ENCODE assay signal across 8 cellular contexts in genomic region chr19:20999731-21000352, GRCh38. TPM values are rescaled to one million over a fixed set of nuclear protein-coding genes. Genes with fewer than 3 reads are reported as not detected.
DNase-seq lines count a peak whose midpoint lies in the region; ATAC-seq, FAIRE-seq and TF ChIP-seq lines count a peak whose summit lies in the region.

No MANE protein-coding gene starts in this region.

- 10% methylated on average over 28 of the region's 29 CpGs for WGBS in GM12878 (ENCODE audit: insufficient coverage, insufficient replicate concordance, low lambda C conversion rate, missing lambda C conversion rate)

- H3K79me2 ChIP-seq in GM12878 (ENCODE audit: control insufficient read depth, insufficient read depth, low read length): no peaks in the 10 kb centered on the region

- H3K27ac ChIP-seq in GM12878 (ENCODE audit: control insufficient read depth, insufficient read depth): no peak overlapping the region

- H3K4me1 ChIP-seq in GM12878 (ENCODE audit: control insufficient read depth, insufficient read depth, low read length): no peaks in the 10 kb centered on the region

- POLR2A ChIA-PET in GM12878 (lab: Charles Lee): interaction anchor here (0.5 to 1.2 kb wide), 3 partner anchors 21 to 1483 kb away, joined by 3 read pairs; partner anchors contain the start of gene ZNF430

- H3K27me3 Mint-ChIP-seq in T-helper 2 cell treated with Interferon-gamma antibody and Interleukin-4, amounts not matched to agents 5 μg/mL and 100 μg/mL, for 36 hours (ENCODE audit: low read depth): no peaks in the 10 kb centered on the region

- no peak for TF ChIP-seq CTCF in GM12878 (IDR thresholded peaks at IDR 0.05 in 2 of 3, conservative IDR thresholded peaks at IDR 0.05 in 1 of 3; ENCODE audit: control insufficient read depth in 2 of 3, extremely low read depth in 1 of 3, insufficient read depth in 1 of 3, low read depth in 3 of 3, low read length in 3 of 3)

- H3K36me3 Mint-ChIP-seq in T-helper 2 cell treated with Interferon-gamma antibody and Interleukin-4, amounts not matched to agents 5 μg/mL and 100 μg/mL, for 36 hours (ENCODE audit: low read depth): peaks cover 6% of the 10 kb centered on the region

- TF ChIP-seq RAD21 in GM12878 (IDR thresholded peaks at IDR 0.05; ENCODE audit: insufficient read depth, low read depth, low read length): no peak

- no peaks in the 10 kb centered on the region for H3K36me3 ChIP-seq in MG63
- no peaks in the 10 kb centered on the region for H3K36me3 ChIP-seq in GM12878 (ENCODE audit: control insufficient read depth in 2 of 2, insufficient read depth in 2 of 2, low read length in 1 of 2)

- BruUV-seq in GM12878 (replicated peaks; lab: Mats Ljungman, UMichigan): TSS peak; percentile 93

- in situ Hi-C loops in GM12878 (cut with MboI): no loop called here

- H2AFZ ChIP-seq in GM12878 (ENCODE audit: control insufficient read depth, low read depth, low read length): peak overlapping the region; percentile 65

- FAIRE-seq in GM12878 (lab: Jason Lieb, UNC): no peak

- TF ChIP-seq EP300 in GM12878 (IDR thresholded peaks at IDR 0.05; ENCODE audit: borderline replicate concordance in 1 of 2, control insufficient read depth in 1 of 2, low read depth in 2 of 2, low read length in 2 of 2): no peak

- peaks cover 32% of the 10 kb centered on the region for H3K9me3 Mint-ChIP-seq in T-helper 2 cell treated with Interferon-gamma antibody and Interleukin-4, amounts not matched to agents 5 μg/mL and 100 μg/mL, for 36 hours

- H3K4me3 Mint-ChIP-seq in T-helper 2 cell treated with Interferon-gamma antibody and Interleukin-4, amounts not matched to agents 5 μg/mL and 100 μg/mL, for 36 hours: peak overlapping the region; percentile 89

- peak overlapping the region; percentile 28; the same call in 1 of the 2 replicates for H3K9ac ChIP-seq in GM12878 (ENCODE audit: control insufficient read depth, insufficient read depth, low read length)

- H3K9me3 ChIP-seq in MG63 (no peaks in the 10 kb centered on the region), GM12878 (replicated peaks; ENCODE audit: control insufficient read depth, insufficient read depth, low read length) (no peaks in the 10 kb centered on the region; the same call in 2 of the 3 replicates)

- SMC1A ChIA-PET in GM12878 (lab: Charles Lee; ENCODE audit: uncharacterized antibody, unreplicated experiment): interaction anchor here (0.6 to 1.6 kb wide), 4 partner anchors 10 to 754 kb away, joined by 3 to 6 read pairs (median 3); partner anchors contain the start of genes ZNF431 and ZNF85

- peaks cover 9% of the 10 kb centered on the region for H3K4me1 Mint-ChIP-seq in T-helper 2 cell treated with Interferon-gamma antibody and Interleukin-4, amounts not matched to agents 5 μg/mL and 100 μg/mL, for 36 hours (ENCODE audit: low read depth)

- H4K20me1 ChIP-seq in GM12878 (ENCODE audit: control insufficient read depth, insufficient read depth): no peaks in the 10 kb centered on the region

- DNase-seq in DMS153 (lab: John Stamatoyannopoulos, UW) (peak; percentile 55), MG63 (peak; percentile 80), GM12878 (ENCODE audit: low read depth, low spot score) (peak; percentile 62), iPS DF 4.7 (ENCODE audit: extremely low read depth, low spot score) (peak; percentile 53), sciatic nerve (ENCODE audit: low spot score) (peak; percentile 85), OCI-M2 (lab: John Stamatoyannopoulos, UW; ENCODE audit: unreplicated experiment) (no peak)
- DNase-seq in T-helper 2 cell treated with Interferon-gamma antibody and Interleukin-4, amounts not matched to agents 5 μg/mL and 100 μg/mL, for 36 hours (ENCODE audit: low spot score): peak; percentile 83

- peak overlapping the region; percentile 26; the same call in 1 of the 2 replicates for H3K4me2 ChIP-seq in GM12878 (ENCODE audit: control insufficient read depth, insufficient read depth)

- peak overlapping the region; percentile 51 for H3K4me3 ChIP-seq in MG63
- peak overlapping the region; percentile 50 for H3K4me3 ChIP-seq in GM12878

- CTCF ChIA-PET in GM12878 (lab: Yijun Ruan, JAX): interaction anchor here (1.0 kb wide), 2 partner anchors 21 to 157 kb away, joined by 3 to 4 read pairs; partner anchors contain the start of gene ZNF430

- intact Hi-C loops in GM12878 (cut with micrococcal nuclease; ENCODE audit: unreplicated experiment): no loop called here
- intact Hi-C loops in sciatic nerve (cut with DNase I): no loop called here

- H3K27ac Mint-ChIP-seq in T-helper 2 cell treated with Interferon-gamma antibody and Interleukin-4, amounts not matched to agents 5 μg/mL and 100 μg/mL, for 36 hours: peak overlapping the region; percentile 70

- RAD21 ChIA-PET in GM12878 (lab: Charles Lee; ENCODE audit: unreplicated experiment): interaction anchor here (1.0 to 1.3 kb wide), 3 partner anchors 21 to 142 kb away, joined by 4 to 6 read pairs (median 5); partner anchors contain the start of genes ZNF430, ZNF431 and ZNF85

- peak; percentile 49; the same call in 1 of the 2 replicates for TF ChIP-seq POLR2A in GM12878 (IDR thresholded peaks at IDR 0.05; ENCODE audit: low read depth, low read length)

- ATAC-seq in GM21619 (IDR thresholded peaks at IDR 0.05; ENCODE audit: unreplicated experiment): peak; percentile 98
- peak; percentile 100 for ATAC-seq in GM12878
- peak; percentile 100 for ATAC-seq in sciatic nerve

- H3K27me3 ChIP-seq in MG63: no peaks in the 10 kb centered on the region
- no peaks in the 10 kb centered on the region for H3K27me3 ChIP-seq in GM12878 (replicated peaks in 1 of 2; ENCODE audit: control insufficient read depth in 2 of 2, insufficient read depth in 2 of 2, low read length in 1 of 2)

TF ChIP-seq in GM12878, 131 proteins besides CTCF, POLR2A, EP300 and RAD21 (continues in another document):
- peak; percentile 84 for TF ChIP-seq ZBTB40 (IDR thresholded peaks at IDR 0.05; ENCODE audit: borderline replicate concordance)
- no peak for TF ChIP-seq NFIC (IDR thresholded peaks at IDR 0.05; ENCODE audit: low read depth, low read length)
- peak; percentile 82; the same call in 1 of the 2 replicates for TF ChIP-seq SIN3A (IDR thresholded peaks at IDR 0.05; ENCODE audit: low read depth, low read length)
- no peak for TF ChIP-seq CHD4 (IDR thresholded peaks at IDR 0.05)

RNA-seq across cellular contexts. Expression of gene ZNF430, which starts 20.6 kb away (rescaled TPM):
- 2.3 and 3.2 TPM in 2 replicates for total RNA-seq in MG63 (2014; rRNA removed; shearing (Covaris generic); ENCODE audit: low replicate concordance)
- 93.1 and 98.7 TPM in 2 replicates for total RNA-seq in GM12878 (2013; cell fraction: nucleolus; rRNA removed)
- 11.0 and 11.8 TPM in 2 replicates for total RNA-seq in GM12878 (2014; rRNA removed)
- 19.0 TPM in 2 replicates for total RNA-seq in GM12878 (2014; rRNA removed; fragmentation: Illumina TruSeq; extraction: Trizol)
- total RNA-seq in GM12878 (2021): 12.6 TPM in 2 replicates
- polyA plus RNA-seq in GM12878 (2011; ENCODE audit: low read depth): 4.7 TPM
- polyA plus RNA-seq in GM12878 (2011; rRNA removed): 18.0 and 23.6 TPM in 2 replicates
- 11.1 and 20.8 TPM in 2 replicates for polyA plus RNA-seq in GM12878 (2011; cell fraction: cytosol; rRNA removed)
- polyA plus RNA-seq in GM12878 (2011; cell fraction: nucleus; rRNA removed): 8.7 and 11.1 TPM in 2 replicates
- polyA plus RNA-seq in GM12878 (2012): 6.0 TPM in 2 replicates
- polyA plus RNA-seq in GM12878 (2014; fragmentation: Illumina TruSeq; extraction: Trizol): 11.5 and 16.0 TPM in 2 replicates
- 1 to 10 TPM; 4.6 to 6.0 TPM for polyA plus RNA-seq in GM12878 (2014; fragmentation: Nextera tagmentation; extraction: Ambion mirVana)
- polyA plus RNA-seq in GM12878 (2014; rRNA removed): 5.6 and 7.0 TPM in 2 replicates
- 10 to 100 TPM; 13.4 to 15.8 TPM for polyA plus RNA-seq in GM12878 (2016; fragmentation: Nextera tagmentation; extraction: Ambion mirVana)
- 21.7 and 28.4 TPM in 2 replicates for polyA minus RNA-seq in GM12878 (2011; rRNA and poly(A)+ RNA removed)
- 13.0 and 19.5 TPM in 2 replicates for polyA minus RNA-seq in GM12878 (2011; cell fraction: cytosol; rRNA and poly(A)+ RNA removed)
- 38.4 and 62.5 TPM in 2 replicates for polyA minus RNA-seq in GM12878 (2011; cell fraction: nucleus; rRNA and poly(A)+ RNA removed)
- 20.2 TPM for total RNA-seq in sciatic nerve
